25 cellular contexts compared by ENCODE assay signal in genomic region chr7:123184271-123184670, GRCh38. TPM values are rescaled to one million over a fixed set of nuclear protein-coding genes. Genes with fewer than 3 reads are reported as not detected.
DNase-seq lines count a peak whose midpoint lies in the region; ATAC-seq and TF ChIP-seq lines count a peak whose summit lies in the region.
"Had no signal": no experiment of that assay in that cellular context is flagged by ENCODE, and none has a peak within 500 bp of the region (broad histone marks: within the 10 kb centered on the region; RNA-seq: fewer than 3 reads in every experiment).

No MANE protein-coding gene starts in this region.

- ATAC-seq in GM19467 (IDR thresholded peaks at IDR 0.05; ENCODE audit: unreplicated experiment), result no peak

- no peak for TF ChIP-seq CTCF in choroid plexus epithelial cell (conservative IDR thresholded peaks at IDR 0.05; ENCODE audit: low read depth, low read length)

- DNase-seq in A172 (ENCODE audit: low spot score) (peak; percentile 21), LHCN-M2 (ENCODE audit: low read depth) (peak; percentile 62), choroid plexus epithelial cell (ENCODE audit: low read depth) (peak; percentile 52), myocyte (ENCODE audit: low read depth) (peak; percentile 67), NCI-H82 treated with DMSO at 0.1 percent for 48 hours (lab: John Stamatoyannopoulos, UW; ENCODE audit: unreplicated experiment) (no peak), DMS 273 (lab: John Stamatoyannopoulos, UW; ENCODE audit: unreplicated experiment) (no peak), NCI-H446 (lab: John Stamatoyannopoulos, UW) (no peak)
- DNase-seq: 8988T, Calu3, GOT3, HFFc6, MV-4-11, NCI-H1105, NCI-H1436 treated with DMSO at 0.1 percent for 48 hours, NCI-H187 treated with DMSO at 0.1 percent for 48 hours, NCI-H446 treated with DMSO at 0.1 percent for 48 hours, NCI-H526, NCI-H82, PC-9, SHP77 treated with DMSO at 0.1 percent for 48 hours had no signal

- no peak overlapping the region for H3K4me3 ChIP-seq in choroid plexus epithelial cell (ENCODE audit: low read depth, low read length)
- H3K4me3 ChIP-seq: HAP-1, PC-9 had no signal

RNA-seq across cellular contexts. Expression of gene SLC13A1, which starts 15.5 kb away (rescaled TPM):
- total RNA-seq in A172 (2014; rRNA removed; shearing (Covaris generic)), result not detected in 2 replicates
- total RNA-seq in LHCN-M2 (2014; rRNA removed) (not detected in 2 replicates), myocyte (not detected in 2 replicates)
- polyA plus RNA-seq in LHCN-M2 (2012), result not detected
- not detected for polyA plus RNA-seq in myocyte (2012)
- total RNA-seq: Calu3, HFFc6, M059J, PC-9 had no signal
- polyA plus RNA-seq: BJ, IgD-negative memory B cell had no signal

Comparison
In these comparisons a context has a peak if more than half of its experiments do, and no peak if none do; other contexts are left out.
1. DNase-seq: peak in A172 (single experiment), LHCN-M2 (single experiment), choroid plexus epithelial cell (single experiment) and myocyte (single experiment); none in NCI-H82 treated with DMSO at 0.1 percent for 48 hours (single experiment), DMS 273 (single experiment) and NCI-H446 (0 of 2).